In genomic region chr11:12165237-12165875, GRCh38 we compare ENCODE assay signal across 11 cellular contexts. TPM values are rescaled to one million over a fixed set of nuclear protein-coding genes. Genes with fewer than 3 reads are reported as not detected.
DNase-seq lines count a peak whose midpoint lies in the region; ATAC-seq and TF ChIP-seq lines count a peak whose summit lies in the region.
"Had no signal": no experiment of that assay in that cellular context is flagged by ENCODE, and none has a peak within 500 bp of the region (broad histone marks: within the 10 kb centered on the region; RNA-seq: fewer than 3 reads in every experiment).

No MANE protein-coding gene starts in this region.

- peaks cover 11% of the 10 kb centered on the region for H3K36me3 Mint-ChIP-seq in activated T-cell treated with anti-CD3 and anti-CD28 coated beads, Interleukin-2, amount 50 U/mL, for 4 hours (ENCODE audit: insufficient read depth)
- H3K36me3 Mint-ChIP-seq: naive B cell had no signal

- H3K9me3 ChIP-seq in esophagus muscularis mucosa (no peaks in the 10 kb centered on the region), testis (no peaks in the 10 kb centered on the region)

- no peaks in the 10 kb centered on the region for H3K9me3 Mint-ChIP-seq in activated T-cell treated with anti-CD3 and anti-CD28 coated beads, Interleukin-2, amount 50 U/mL, for 4 hours
- H3K9me3 Mint-ChIP-seq: naive B cell had no signal

- DNase-seq in activated T-cell treated with anti-CD3 and anti-CD28 coated beads, Interleukin-2, amount 50 U/mL, for 48 hours = peak; percentile 16
- DNase-seq in activated T-cell treated with anti-CD3 and anti-CD28 coated beads, Interleukin-2, amount 50 U/mL, for 4 hours = no peak
- DNase-seq in NCI-H69 (lab: John Stamatoyannopoulos, UW) (peak; percentile 45), esophagus muscularis mucosa (ENCODE audit: extremely low spot score) (no peak), testis (no peak), SKM-1 (lab: John Stamatoyannopoulos, UW; ENCODE audit: unreplicated experiment) (no peak), kidney glomerular epithelial cell (lab: John Stamatoyannopoulos, UW) (no peak)
- DNase-seq: central memory CD4-positive, alpha-beta T cell; naive B cell had no signal

- H3K4me1 Mint-ChIP-seq in activated T-cell treated with anti-CD3 and anti-CD28 coated beads, Interleukin-2, amount 50 U/mL, for 4 hours (ENCODE audit: low read depth) = peaks cover 16% of the 10 kb centered on the region
- H3K4me1 Mint-ChIP-seq: B cell, naive B cell had no signal

- H3K4me1 ChIP-seq in esophagus muscularis mucosa = peaks cover 72 to 95% (median 84%) of the 10 kb centered on the region in 4 donors
- H3K4me1 ChIP-seq in testis = peaks cover 59% of the 10 kb centered on the region

- TF ChIP-seq POLR2A in esophagus muscularis mucosa (IDR thresholded peaks at IDR 0.05; ENCODE audit: low read depth) = no peak
- no peak for TF ChIP-seq POLR2A in testis (IDR thresholded peaks at IDR 0.05)

- H3K27ac ChIP-seq in esophagus muscularis mucosa (replicated peaks in 1 of 4) (peak overlapping the region; percentile 87 to 91 (median 90)), testis (peak overlapping the region; percentile 89 to 94)

- no peak for ATAC-seq in activated T-cell treated with anti-CD3 and anti-CD28 coated beads, Interleukin-2, amount 50 U/mL, for 4 hours
- ATAC-seq in HG03520 (IDR thresholded peaks at IDR 0.05; ENCODE audit: unreplicated experiment) = no peak

- H3K36me3 ChIP-seq in esophagus muscularis mucosa = peaks cover 0 to 18% (median 9%) of the 10 kb centered on the region in 4 donors
- no peaks in the 10 kb centered on the region for H3K36me3 ChIP-seq in testis (ENCODE audit: low read depth, missing control alignments)

- intact Hi-C loops in esophagus muscularis mucosa (cut with DNase I) (loop anchor here (10.0 kb wide), 1 partner anchor 69 kb away; no protein-coding TSS in a partner anchor), testis (cut with DNase I; ENCODE audit: low total_unique reads) (no loop called here)

- 70% methylated on average over 8 of the region's 8 CpGs for WGBS in esophagus muscularis mucosa
- WGBS in testis, 2 donors = 78 to 94% methylated on average over 8 of the region's 8 CpGs

- H3K27me3 ChIP-seq in esophagus muscularis mucosa (no peaks in the 10 kb centered on the region), testis (no peaks in the 10 kb centered on the region)

- TF ChIP-seq CTCF in esophagus muscularis mucosa (IDR thresholded peaks at IDR 0.05) (no peak), testis (IDR thresholded peaks at IDR 0.05) (no peak)

- no peaks in the 10 kb centered on the region for H3K27me3 Mint-ChIP-seq in activated T-cell treated with anti-CD3 and anti-CD28 coated beads, Interleukin-2, amount 50 U/mL, for 4 hours (ENCODE audit: low read depth)

- no peak for TF ChIP-seq EP300 in esophagus muscularis mucosa (IDR thresholded peaks at IDR 0.05)

- H3K4me3 ChIP-seq in esophagus muscularis mucosa (no peak overlapping the region), testis (no peak overlapping the region)

- H3K4me3 Mint-ChIP-seq in activated T-cell treated with anti-CD3 and anti-CD28 coated beads, Interleukin-2, amount 50 U/mL, for 4 hours = no peak overlapping the region
- H3K4me3 Mint-ChIP-seq: B cell, naive B cell had no signal

RNA-seq across cellular contexts. Expression of gene MICAL2, which starts 55.0 kb away (rescaled TPM):
- 100 to 1,000 TPM in 1 of 3 donors, 10 to 100 TPM in 2; 70.3 to 118 (median 71.4) TPM for total RNA-seq in activated T-cell treated with anti-CD3 and anti-CD28 coated beads, Interleukin-2, amount 50 U/mL, for 4 hours
- total RNA-seq in esophagus muscularis mucosa (100 to 1,000 TPM; 195 to 499 (median 259) TPM), testis (100 to 1,000 TPM; 401 to 461 TPM)
- polyA plus RNA-seq in testis (ENCODE audit: insufficient read depth, low read depth, low replicate concordance) = 224 TPM

Comparison
In these comparisons a context has a peak if more than half of its experiments do, and no peak if none do; other contexts are left out.
1. DNase-seq: peak in activated T-cell treated with anti-CD3 and anti-CD28 coated beads, Interleukin-2, amount 50 U/mL, for 48 hours (2 of 2) and NCI-H69 (single experiment); none in activated T-cell treated with anti-CD3 and anti-CD28 coated beads, Interleukin-2, amount 50 U/mL, for 4 hours (single experiment), esophagus muscularis mucosa (single experiment), testis (single experiment), SKM-1 (single experiment) and kidney glomerular epithelial cell (single experiment).